1 cellular context compared by ENCODE assay signal in the genomic region with DNA sequence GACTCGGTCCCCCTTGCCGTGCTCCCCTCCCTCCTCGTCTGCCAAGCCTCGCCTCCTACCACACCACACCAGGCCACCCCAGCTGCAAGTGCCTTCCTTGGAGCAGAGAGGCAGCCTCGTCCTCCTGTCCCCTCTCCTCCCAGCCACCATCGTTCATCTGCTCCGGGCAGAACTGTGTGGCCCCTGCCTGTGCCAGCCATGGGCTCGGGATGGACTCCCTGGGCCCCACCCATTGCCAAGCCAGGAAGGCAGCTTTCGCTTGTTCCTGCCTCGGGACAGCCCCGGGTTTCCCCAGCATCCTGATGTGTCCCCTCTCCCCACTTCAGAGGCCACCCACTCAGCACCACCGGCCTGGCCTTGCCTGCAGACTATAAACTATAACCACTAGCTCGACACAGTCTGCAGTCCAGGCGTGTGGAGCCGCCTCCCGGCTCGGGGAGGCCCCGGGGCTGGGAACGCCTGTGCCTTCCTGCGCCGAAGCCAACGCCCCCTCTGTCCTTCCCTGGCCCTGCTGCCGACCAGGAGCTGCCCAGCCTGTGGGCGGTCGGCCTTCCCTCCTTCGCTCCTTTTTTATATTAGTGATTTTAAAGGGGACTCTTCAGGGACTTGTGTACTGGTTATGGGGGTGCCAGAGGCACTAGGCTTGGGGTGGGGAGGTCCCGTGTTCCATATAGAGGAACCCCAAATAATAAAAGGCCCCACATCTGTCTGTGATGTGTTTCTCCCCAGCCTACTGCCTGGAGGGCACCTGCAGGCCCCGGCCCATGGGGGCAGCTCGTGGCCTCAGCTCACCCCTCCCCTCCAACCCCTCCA.
TF ChIP-seq lines count a peak whose summit lies in the region.

No MANE protein-coding gene starts in this region.

TF ChIP-seq in IMR-90, 13 proteins besides CTCF, POLR2A, EP300 and RAD21:
- no peak for TF ChIP-seq BHLHE40 (IDR thresholded peaks at IDR 0.05; ENCODE audit: low read depth, low read length)
- no peak for TF ChIP-seq CHD1 (IDR thresholded peaks at IDR 0.05; ENCODE audit: low read depth, low read length)
- TF ChIP-seq RCOR1 (IDR thresholded peaks at IDR 0.05; ENCODE audit: insufficient replicate concordance, low read length): no peak
- no peak for TF ChIP-seq MXI1 (IDR thresholded peaks at IDR 0.05; ENCODE audit: borderline replicate concordance, low read depth, low read length)
- no peak for TF ChIP-seq RFX5 (IDR thresholded peaks at IDR 0.05; ENCODE audit: low read depth, low read length)
TF ChIP-seq in IMR-90: peak in this region for 0.
